In the genomic region with DNA sequence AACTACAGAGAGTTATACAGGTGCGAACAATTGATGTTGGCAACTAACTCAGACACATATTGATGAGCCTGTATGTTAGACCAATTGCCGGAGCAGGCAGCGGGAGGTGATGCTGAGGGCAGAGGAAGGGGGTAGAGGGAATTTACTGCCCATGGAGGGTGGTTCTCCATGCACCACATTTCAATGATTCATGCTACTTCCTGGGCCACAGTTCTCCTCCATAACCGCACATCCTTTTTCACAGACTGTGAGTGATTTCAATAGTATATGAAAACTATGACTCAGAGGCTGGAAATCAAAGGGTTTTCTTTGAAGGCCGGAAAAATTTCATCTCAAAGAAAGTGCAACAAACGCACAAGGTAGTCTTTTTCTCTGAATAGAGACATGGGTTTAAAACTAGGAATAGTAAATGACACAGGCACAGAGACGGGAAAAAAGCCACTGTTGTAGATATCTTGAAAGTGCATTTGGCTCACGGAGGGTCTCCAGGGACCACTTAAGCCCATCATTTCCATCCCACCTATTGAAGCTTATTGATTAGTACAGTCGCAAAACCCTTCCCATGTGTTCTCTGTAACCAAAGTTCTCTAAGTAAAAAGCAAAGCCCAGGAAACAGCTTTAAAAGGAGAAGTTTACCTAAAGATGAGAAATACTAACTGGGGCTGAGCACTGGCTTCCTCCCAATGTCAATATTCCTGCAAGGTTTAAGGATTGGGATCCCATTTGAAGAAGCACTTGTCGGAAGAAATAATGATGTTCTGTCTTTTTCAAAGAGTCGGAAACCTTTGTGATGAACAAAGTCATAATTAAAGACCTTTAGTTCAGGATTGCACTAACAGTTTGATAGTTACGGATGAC, we compare ENCODE assay signal across 8 cellular contexts. TPM values are rescaled to one million over a fixed set of nuclear protein-coding genes. Genes with fewer than 3 reads are reported as not detected.
DNase-seq lines count a peak whose midpoint lies in the region; ATAC-seq, FAIRE-seq and TF ChIP-seq lines count a peak whose summit lies in the region.

No MANE protein-coding gene starts in this region.

- CTCF ChIA-PET in T-cell (lab: Charles Lee), result no interaction called here

- H3K27ac ChIP-seq in small intestine (ENCODE audit: low read depth in 1 of 2, low read length in 1 of 2) (peak overlapping the region in 1 of 2 donors; percentile 60), ovary (no peak overlapping the region)

- H3K9me3 ChIP-seq in small intestine (ENCODE audit: control insufficient read depth, low read depth) (no peaks in the 10 kb centered on the region), ovary (no peaks in the 10 kb centered on the region)

- no peaks in the 10 kb centered on the region for H3K9me3 Mint-ChIP-seq in T-cell

- H3K27me3 ChIP-seq in small intestine (ENCODE audit: control insufficient read depth in 2 of 2, insufficient read depth in 2 of 2, low read length in 2 of 2) (no peaks in the 10 kb centered on the region), ovary (no peaks in the 10 kb centered on the region)

- POLR2A ChIA-PET in T-cell (lab: Charles Lee), result no interaction called here

- intact Hi-C loops in ovary (cut with DNase I), result no loop called here

- peak overlapping the region; percentile 62 to 76 for H3K27ac Mint-ChIP-seq in T-cell

- no peaks in the 10 kb centered on the region for H3K36me3 Mint-ChIP-seq in T-cell

- DNase-seq in AG09309 (ENCODE audit: low read depth) (peak; percentile 81), T-cell (peak in 31 of 34 experiments; percentile 16 to 58 (median 36)), astrocyte of the hippocampus (ENCODE audit: low read depth, low spot score) (peak; percentile 94), small intestine (peak; percentile 35), ovary (no peak), islet precursor cell (no peak)

- peak overlapping the region; percentile 31 to 73 (median 61) for H3K4me3 Mint-ChIP-seq in T-cell

- ATAC-seq in HG02623 (IDR thresholded peaks at IDR 0.05; ENCODE audit: unreplicated experiment), result peak; percentile 37
- peak; percentile 86 to 92 (median 90) for ATAC-seq in T-cell (replicated peaks in 1 of 4)
- ATAC-seq in HG03280 (IDR thresholded peaks at IDR 0.05; ENCODE audit: unreplicated experiment), result no peak

- peaks cover 46 to 66% (median 62%) of the 10 kb centered on the region in 3 donors for H3K4me1 Mint-ChIP-seq in T-cell

- TF ChIP-seq CTCF in AG09309 (IDR thresholded peaks at IDR 0.05; ENCODE audit: control insufficient read depth, insufficient read depth, low read depth, low read length, missing control alignments) (no peak), ovary (IDR thresholded peaks at IDR 0.05) (no peak)

- FAIRE-seq in small intestine (lab: Jason Lieb, UNC), result no peak

- H3K36me3 ChIP-seq in small intestine (ENCODE audit: control insufficient read depth in 2 of 2, insufficient read depth in 2 of 2, low read length in 2 of 2) (no peaks in the 10 kb centered on the region), ovary (no peaks in the 10 kb centered on the region)

- no peak for TF ChIP-seq EP300 in ovary (IDR thresholded peaks at IDR 0.05)

- no peak for TF ChIP-seq POLR2A in ovary (IDR thresholded peaks at IDR 0.05)

- 69 to 80% (median 78%) methylated on average over 12 of the region's 12 CpGs for WGBS in small intestine, 3 donors
- WGBS in ovary, 3 donors, result 80 to 84% (median 84%) methylated on average over 12 of the region's 12 CpGs

- H3K4me3 ChIP-seq in AG09309 (ENCODE audit: control insufficient read depth, low read depth, low read length) (no peak overlapping the region), small intestine (ENCODE audit: low read depth in 1 of 2, low read length in 2 of 2) (no peak overlapping the region), ovary (no peak overlapping the region)

- no peaks in the 10 kb centered on the region for H3K4me1 ChIP-seq in small intestine (ENCODE audit: control insufficient read depth in 2 of 2, insufficient read depth in 1 of 2, low read depth in 1 of 2, low read length in 1 of 2)
- no peaks in the 10 kb centered on the region for H3K4me1 ChIP-seq in ovary (ENCODE audit: insufficient read depth)

- H3K27me3 Mint-ChIP-seq in T-cell, result no peaks in the 10 kb centered on the region

RNA-seq across cellular contexts. Expression of gene ADAM19, which starts 28.0 kb away (rescaled TPM):
- 10 to 100 TPM; 30.7 to 64.1 (median 41.8) TPM for total RNA-seq in T-cell
- 1 to 10 TPM in 1 of 3 donors, under 1 TPM in 2; 0.67 to 3.6 (median 0.81) TPM for polyA plus RNA-seq in small intestine
- total RNA-seq in ovary, result 10 to 100 TPM in 2 of 7 donors, 1 to 10 TPM in 5; 1.7 to 11.6 (median 3.0) TPM
- 10 to 100 TPM in 1 of 2 donors, 1 to 10 TPM in 1; 1.6 to 10.1 TPM for polyA plus RNA-seq in ovary

RNA-seq across cellular contexts. Expression of gene SOX30, which starts 48.7 kb away (rescaled TPM):
- under 1 TPM in 3 of 5 donors, not detected in 2; 0.10 to 0.44 (median 0.13) TPM for total RNA-seq in T-cell
- polyA plus RNA-seq in small intestine, result under 1 TPM in 2 of 3 donors, not detected in 1; 0.15 to 0.22 TPM
- total RNA-seq in ovary, result under 1 TPM in 3 of 7 donors, not detected in 4; 0.11 to 0.12 (median 0.12) TPM
- under 1 TPM; 0.11 to 0.15 TPM for polyA plus RNA-seq in ovary

Comparison
In these comparisons a context has a peak if more than half of its experiments do, and no peak if none do; other contexts are left out.
1. DNase-seq: peak in AG09309 (single experiment), T-cell (31 of 34), astrocyte of the hippocampus (single experiment) and small intestine (single experiment); none in ovary (0 of 5) and islet precursor cell (single experiment).